Comparison of ENCODE assay signal across 8 cellular contexts in the genomic region with DNA sequence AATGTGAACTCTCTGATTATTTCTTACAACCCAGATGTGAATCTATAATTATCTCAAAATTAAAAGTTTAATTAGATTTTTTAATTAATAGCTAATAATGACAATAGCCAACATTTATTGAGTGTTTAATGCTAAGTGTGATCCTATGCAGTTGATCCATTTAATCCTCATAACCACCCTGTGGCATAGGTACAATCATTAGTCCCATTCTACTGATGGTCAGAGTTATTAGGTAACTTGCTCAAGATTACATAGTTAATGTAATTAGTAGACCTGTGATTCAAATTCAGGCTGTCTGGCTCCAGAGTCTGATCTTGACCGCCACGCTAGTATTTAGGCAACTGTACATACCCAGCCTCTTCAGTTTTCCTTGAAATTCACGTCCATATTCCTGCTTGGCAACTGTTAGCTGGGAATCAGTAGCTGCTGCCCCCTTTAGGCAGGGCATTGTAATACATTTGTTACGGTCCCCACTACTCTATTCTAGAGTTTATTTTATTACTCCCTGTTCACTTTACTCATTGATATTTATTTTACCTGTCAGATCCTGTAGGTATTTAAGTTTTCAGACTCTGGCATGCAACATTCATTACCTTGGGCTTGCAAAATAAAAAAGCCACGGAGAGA. TPM values are rescaled to one million over a fixed set of nuclear protein-coding genes. Genes with fewer than 3 reads are reported as not detected.
DNase-seq lines count a peak whose midpoint lies in the region; ATAC-seq and TF ChIP-seq lines count a peak whose summit lies in the region.

No MANE protein-coding gene starts in this region.

- peak; percentile 32 for DNase-seq in BE2C
- no peak for DNase-seq in RWPE2 (ENCODE audit: low spot score)
- peak; percentile 62 for DNase-seq in iPS-NIHi11 (ENCODE audit: low spot score)
- DNase-seq in pons (ENCODE audit: low spot score): no peak
- no peak for DNase-seq in activated CD8-positive, alpha-beta memory T cell treated with anti-CD3 and anti-CD28 coated beads, Interleukin-2, amount 50 U/mL, for 48 hours
- DNase-seq in NOMO-1 (lab: John Stamatoyannopoulos, UW; ENCODE audit: unreplicated experiment in 2 of 2): no peak
- no peak for DNase-seq in NCI-H1930 (lab: John Stamatoyannopoulos, UW)

- TF ChIP-seq CTCF in BE2C (IDR thresholded peaks at IDR 0.05; ENCODE audit: low read depth, low read length) (peak; percentile 68), RWPE2 (IDR thresholded peaks at IDR 0.05; ENCODE audit: poor library complexity, severe bottlenecking) (peak; percentile 74)

- H3K27me3 ChIP-seq in BE2C (no peaks in the 10 kb centered on the region), RWPE2 (ENCODE audit: insufficient read depth, poor library complexity, severe bottlenecking) (no peaks in the 10 kb centered on the region)

- H3K9me3 ChIP-seq in BE2C (no peaks in the 10 kb centered on the region; the same call in 1 of the 2 replicates), RWPE2 (ENCODE audit: severe bottlenecking) (no peaks in the 10 kb centered on the region)

- no peak overlapping the region for H3K4me3 ChIP-seq in BE2C (ENCODE audit: low read depth, low read length)
- H3K4me3 ChIP-seq in RWPE2 (ENCODE audit: severe bottlenecking): no peak overlapping the region

- H3K4me1 ChIP-seq in BE2C: no peaks in the 10 kb centered on the region
- no peaks in the 10 kb centered on the region for H3K4me1 ChIP-seq in RWPE2 (ENCODE audit: insufficient read depth, poor library complexity, severe bottlenecking)

- no peaks in the 10 kb centered on the region for H3K36me3 ChIP-seq in BE2C
- no peaks in the 10 kb centered on the region for H3K36me3 ChIP-seq in RWPE2 (ENCODE audit: low read depth)

- ATAC-seq in GM19351 (IDR thresholded peaks at IDR 0.05; ENCODE audit: unreplicated experiment) (peak; percentile 45), RWPE2 (ENCODE audit: low read depth) (peak; percentile 51; the same call in 1 of the 3 replicates)

- H3K27ac ChIP-seq in RWPE2 (ENCODE audit: poor library complexity, severe bottlenecking): no peak overlapping the region

RNA-seq across cellular contexts. Expression of a gene that starts 20.6 kb away (rescaled TPM):
- polyA plus RNA-seq in BE2C (2012; ENCODE audit: insufficient read depth, insufficient read length, low read depth): not detected

RNA-seq across cellular contexts. Expression of a gene that starts 51.1 kb away (rescaled TPM):
- polyA plus RNA-seq in BE2C (2012; ENCODE audit: insufficient read depth, insufficient read length, low read depth): 40.1 TPM

Comparison
In these comparisons a context has a peak if more than half of its experiments do, and no peak if none do; other contexts are left out.
1. DNase-seq: peak in BE2C (single experiment) and iPS-NIHi11 (single experiment); none in RWPE2 (single experiment), pons (single experiment), activated CD8-positive, alpha-beta memory T cell treated with anti-CD3 and anti-CD28 coated beads, Interleukin-2, amount 50 U/mL, for 48 hours (single experiment), NOMO-1 (0 of 2) and NCI-H1930 (0 of 2).